17 cellular contexts compared by ENCODE assay signal in the genomic region with DNA sequence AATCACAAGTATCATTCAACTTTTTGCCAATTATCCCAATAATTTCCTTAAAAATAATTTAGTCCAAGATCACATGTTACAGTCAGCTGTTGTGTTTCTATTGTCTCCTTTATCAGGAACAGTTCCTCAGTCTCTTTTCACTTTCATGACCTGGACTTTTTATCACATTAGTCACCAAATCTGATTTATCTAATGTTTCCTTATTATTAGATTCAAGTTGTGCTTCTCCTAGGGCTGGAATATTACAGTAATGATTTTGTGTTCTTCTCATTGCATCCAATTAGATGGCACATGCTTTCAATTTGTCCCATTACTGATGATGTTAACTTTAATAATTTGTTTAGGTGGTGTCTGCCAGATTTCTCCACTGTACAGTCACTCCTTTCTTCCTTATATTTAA.
DNase-seq lines count a peak whose midpoint lies in the region; ATAC-seq, FAIRE-seq and TF ChIP-seq lines count a peak whose summit lies in the region.
"Had no signal": no experiment of that assay in that cellular context is flagged by ENCODE, and none has a peak within 500 bp of the region (broad histone marks: within the 10 kb centered on the region; RNA-seq: fewer than 3 reads in every experiment).

No MANE protein-coding gene starts in this region.

- no peak overlapping the region for H2BK12ac ChIP-seq in H9 (ENCODE audit: insufficient read length, low read depth, low read length)

- no peaks in the 10 kb centered on the region; the same call in 2 of the 3 replicates for H3K9me3 ChIP-seq in A549
- no peaks in the 10 kb centered on the region for H3K9me3 ChIP-seq in PC-3 (ENCODE audit: low read length)
- H3K9me3 ChIP-seq in endothelial cell of umbilical vein (replicated peaks; ENCODE audit: control insufficient read depth, insufficient read depth, low read length) = no peaks in the 10 kb centered on the region
- H3K9me3 ChIP-seq in mucosa of descending colon = no peaks in the 10 kb centered on the region
- H3K9me3 ChIP-seq in H9 (ENCODE audit: control insufficient read depth, low read depth, low read length) = no peaks in the 10 kb centered on the region
- H3K9me3 ChIP-seq: BLaER1 had no signal

- no peak overlapping the region for H3K18ac ChIP-seq in H9 (ENCODE audit: insufficient read length, low read depth, low read length)

- no peak overlapping the region for H3K14ac ChIP-seq in H9 (ENCODE audit: insufficient read depth, low read length)

- no peak overlapping the region for H4K8ac ChIP-seq in H9 (replicated peaks; ENCODE audit: insufficient read length, low read depth, low read length)

- POLR2A ChIA-PET in A549 (lab: Yijun Ruan, JAX) (interaction anchor here (0.8 to 4.9 kb wide), 8 partner anchors 13 to 81 kb away, joined by 3 to 91 read pairs (median 8); partner anchors contain the start of gene DCBLD2), PC-3 (lab: Charles Lee; ENCODE audit: unreplicated experiment) (interaction anchor here (0.7 kb wide), 1 partner anchor 15 kb away, joined by 5 read pairs; no protein-coding TSS in a partner anchor), endothelial cell of umbilical vein (lab: Charles Lee) (no interaction called here)

- no peak overlapping the region for H3K4ac ChIP-seq in H9 (ENCODE audit: low read depth, low read length)

- dilution Hi-C loops in endothelial cell of umbilical vein (cut with MboI; ENCODE audit: extremely low pct_ligation_motif_present, low sequenced_read_pairs) = no loop called here

- no peak overlapping the region for H3K27ac Mint-ChIP-seq in H9
- H3K27ac Mint-ChIP-seq: CD8-positive, alpha-beta T cell had no signal

- no peak overlapping the region for H2BK20ac ChIP-seq in H9 (ENCODE audit: low read depth, low read length, poor library complexity, severe bottlenecking)

- H3T11ph ChIP-seq in H9 (ENCODE audit: low read length) = no peak overlapping the region

- TF ChIP-seq CTCF in A549 (IDR thresholded peaks at IDR 0.05) = no peak
- TF ChIP-seq CTCF in PC-3 (conservative IDR thresholded peaks at IDR 0.05; ENCODE audit: low read depth, low read length) = no peak
- TF ChIP-seq CTCF in endothelial cell of umbilical vein (IDR thresholded peaks at IDR 0.05; ENCODE audit: extremely low read depth in 1 of 2, insufficient read depth in 1 of 2, low read depth in 1 of 2, low read length in 2 of 2) = no peak
- no peak for TF ChIP-seq CTCF in mucosa of descending colon (IDR thresholded peaks at IDR 0.05)
- TF ChIP-seq CTCF in H9 (conservative IDR thresholded peaks at IDR 0.05) = no peak

- H2AK5ac ChIP-seq in H9 (ENCODE audit: insufficient read length, low read length) = no peak overlapping the region

- intact Hi-C loops in PC-3 (cut with micrococcal nuclease) (no loop called here), endothelial cell of umbilical vein (cut with micrococcal nuclease) (no loop called here), mucosa of descending colon (cut with DNase I, micrococcal nuclease) (no loop called here)

- H3K27me3 Mint-ChIP-seq in H9 (ENCODE audit: low read depth) = no peaks in the 10 kb centered on the region

- CTCF ChIA-PET in A549 (lab: Yijun Ruan, JAX) = interaction anchor here (1.1 to 1.4 kb wide), 3 partner anchors 15 to 365 kb away, joined by 3 read pairs; no protein-coding TSS in a partner anchor
- CTCF ChIA-PET in PC-3 (lab: Charles Lee) = no interaction called here
- CTCF ChIA-PET in endothelial cell of umbilical vein (lab: Charles Lee) = interaction anchor here (0.8 to 1.7 kb wide), 2 partner anchors 66 to 78 kb away, joined by 3 to 4 read pairs; partner anchors contain the start of gene DCBLD2

- peaks cover 15% of the 10 kb centered on the region for H3F3A ChIP-seq in PC-3 (ENCODE audit: low read length, unreplicated experiment)

- H3K9ac ChIP-seq in PC-3 (ENCODE audit: low read length) (no peak overlapping the region; the same call in 1 of the 2 replicates), endothelial cell of umbilical vein (replicated peaks; ENCODE audit: extremely low read depth, insufficient read depth, low read length) (peak overlapping the region; percentile 39), H9 (ENCODE audit: extremely low read depth, insufficient read length, low read length) (no peak overlapping the region)
- H3K9ac ChIP-seq: BLaER1 had no signal

- H2BK15ac ChIP-seq in H9 (ENCODE audit: low read depth, low read length) = no peak overlapping the region

- H3K4me3 Mint-ChIP-seq in H9 = no peak overlapping the region
- H3K4me3 Mint-ChIP-seq: CD8-positive, alpha-beta T cell had no signal

- ATAC-seq in A549 = no peak
- no peak for ATAC-seq in PC-3
- no peak for ATAC-seq in mucosa of descending colon
- no peak for ATAC-seq in HG03280 (IDR thresholded peaks at IDR 0.05; ENCODE audit: unreplicated experiment)
- no peak for ATAC-seq in HG03432 (IDR thresholded peaks at IDR 0.05; ENCODE audit: unreplicated experiment)
- ATAC-seq: CD8-positive, alpha-beta T cell had no signal

- H3K4me3 ChIP-seq in A549 = peak overlapping the region; percentile 55
- H3K4me3 ChIP-seq in PC-3 (ENCODE audit: low read length) = no peak overlapping the region
- no peak overlapping the region for H3K4me3 ChIP-seq in endothelial cell of umbilical vein (replicated peaks in 1 of 3; ENCODE audit: insufficient read depth in 1 of 3, low read depth in 1 of 3, low read length in 3 of 3)
- H3K4me3 ChIP-seq in mucosa of descending colon = no peak overlapping the region
- H3K4me3 ChIP-seq: BLaER1 had no signal

- H3K56ac ChIP-seq in H9 (ENCODE audit: insufficient read length, low read depth, low read length) = no peak overlapping the region

- peak overlapping the region; percentile 96 to 97 for H3K27ac ChIP-seq in A549
- peak overlapping the region; percentile 98 for H3K27ac ChIP-seq in PC-3 (ENCODE audit: low read length)
- peak overlapping the region; percentile 69 for H3K27ac ChIP-seq in endothelial cell of umbilical vein (ENCODE audit: insufficient read depth, low read depth, low read length)
- no peak overlapping the region for H3K27ac ChIP-seq in H9 (ENCODE audit: insufficient read length, low read depth, low read length)
- H3K27ac ChIP-seq: BLaER1 had no signal

- no peak overlapping the region for H2AFZ ChIP-seq in PC-3 (ENCODE audit: low read length)
- no peak overlapping the region for H2AFZ ChIP-seq in endothelial cell of umbilical vein (ENCODE audit: low read depth, low read length)
- H2AFZ ChIP-seq in H9 (ENCODE audit: low read length) = no peak overlapping the region

- H3K23ac ChIP-seq in H9 (ENCODE audit: insufficient read length, low read depth, low read length) = no peak overlapping the region

- peaks cover 0 to under 1% (median under 1%) of the 10 kb centered on the region in 3 experiments; a peak in 3 of 7 replicates for H3K36me3 Mint-ChIP-seq in H9 (ENCODE audit: insufficient read depth in 1 of 3, low read depth in 3 of 3)
- H3K36me3 Mint-ChIP-seq: CD8-positive, alpha-beta T cell had no signal

- H3K79me1 ChIP-seq in H9 (ENCODE audit: insufficient read depth, low read depth, low read length, poor library complexity, severe bottlenecking) = no peaks in the 10 kb centered on the region

- H3K79me2 ChIP-seq in PC-3 (ENCODE audit: low read length) (peaks cover 78% of the 10 kb centered on the region), endothelial cell of umbilical vein (ENCODE audit: control insufficient read depth, insufficient read depth, low read length) (no peaks in the 10 kb centered on the region), H9 (ENCODE audit: insufficient read depth, low read length) (no peaks in the 10 kb centered on the region)

- no peak overlapping the region for H4K5ac ChIP-seq in H9 (ENCODE audit: insufficient read length, low read depth, low read length)

- no peaks in the 10 kb centered on the region for H3K27me3 ChIP-seq in PC-3 (ENCODE audit: low read length)
- H3K27me3 ChIP-seq in endothelial cell of umbilical vein (ENCODE audit: control insufficient read depth in 2 of 2, insufficient read depth in 2 of 2, low read length in 2 of 2) = no peaks in the 10 kb centered on the region
- no peaks in the 10 kb centered on the region for H3K27me3 ChIP-seq in H9 (ENCODE audit: insufficient read depth, low read length)
- H3K27me3 ChIP-seq: BLaER1 had no signal

- H2BK5ac ChIP-seq in H9 (ENCODE audit: insufficient read length, low read length) = no peak overlapping the region

- no TSS peak for BruUV-seq in PC-3 (replicated peaks; lab: Mats Ljungman, UMichigan)
- BruUV-seq in endothelial cell of umbilical vein (replicated peaks; lab: Mats Ljungman, UMichigan) = no TSS peak

- DNase-seq in A549 (ENCODE audit: low read depth in 1 of 2, low spot score in 1 of 2) (no peak), PC-3 (no peak), endothelial cell of umbilical vein (ENCODE audit: low read depth, low spot score) (peak; percentile 75), kidney tubule cell (ENCODE audit: low spot score) (peak; percentile 52), mucosa of descending colon (no peak), H9 (no peak)
- DNase-seq: 8988T; CD8-positive, alpha-beta T cell; DMS79; NCI-H1417; NCI-H187 treated with DMSO at 0.1 percent for 48 hours; NK-92 treated with Interleukin-12 subunit alpha and Interleukin-12 subunit beta, amount 100 ng/mL, for 24 hours; RPMI8226 had no signal

- peaks cover 81% of the 10 kb centered on the region for H3K4me1 ChIP-seq in A549
- H3K4me1 ChIP-seq in PC-3 (ENCODE audit: insufficient read depth, low read length) = peaks cover 84% of the 10 kb centered on the region
- peaks cover 65% of the 10 kb centered on the region for H3K4me1 ChIP-seq in endothelial cell of umbilical vein (ENCODE audit: control insufficient read depth, extremely low read depth, insufficient read depth, low read length)
- H3K4me1 ChIP-seq in mucosa of descending colon (ENCODE audit: low read depth) = no peaks in the 10 kb centered on the region
- no peaks in the 10 kb centered on the region; the same call in 1 of the 2 replicates for H3K4me1 ChIP-seq in H9 (ENCODE audit: insufficient read depth, low read length)
- H3K4me1 ChIP-seq: BLaER1 had no signal

- no peaks in the 10 kb centered on the region for H3K9me3 Mint-ChIP-seq in H9
- H3K9me3 Mint-ChIP-seq: CD8-positive, alpha-beta T cell had no signal

- FAIRE-seq in A549 (lab: Jason Lieb, UNC) (peak; percentile 93), endothelial cell of umbilical vein (lab: Jason Lieb, UNC) (peak; percentile 58)
- FAIRE-seq: GM19239 had no signal

- no peak for TF ChIP-seq POLR2A in A549 (IDR thresholded peaks at IDR 0.05; ENCODE audit: low read length)
- TF ChIP-seq POLR2A in endothelial cell of umbilical vein (IDR thresholded peaks at IDR 0.05; ENCODE audit: low read depth, low read length) = no peak

- no peak for TF ChIP-seq EP300 in A549 (IDR thresholded peaks at IDR 0.05)

- H3K9me2 ChIP-seq in PC-3 (replicated peaks; ENCODE audit: low read length) = no peaks in the 10 kb centered on the region

- no peaks in the 10 kb centered on the region for H3K4me1 Mint-ChIP-seq in H9

- H3K9me1 ChIP-seq in endothelial cell of umbilical vein (replicated peaks; ENCODE audit: control insufficient read depth, extremely low read depth, insufficient read depth, low read length) = no peaks in the 10 kb centered on the region

- TF ChIP-seq RAD21 in A549 (conservative IDR thresholded peaks at IDR 0.05 in 1 of 2, IDR thresholded peaks at IDR 0.05 in 1 of 2) = no peak

- no peaks in the 10 kb centered on the region for H3K23me2 ChIP-seq in H9 (ENCODE audit: insufficient read length, low read depth, low read length, poor library complexity, severe bottlenecking)

- H3K4me2 ChIP-seq in A549 (peak overlapping the region; percentile 78), PC-3 (ENCODE audit: low read length) (peak overlapping the region; percentile 14), endothelial cell of umbilical vein (ENCODE audit: insufficient read depth, low read length) (peak overlapping the region; percentile 20), H9 (ENCODE audit: insufficient read depth, insufficient read length, low read length) (no peak overlapping the region)
- H3K4me2 ChIP-seq: BLaER1 had no signal

- no peak overlapping the region for H4K91ac ChIP-seq in H9 (ENCODE audit: insufficient read length, low read depth, low read length)

- 0 out of 2 replicates have a peak, but pooled peaks cover 3% of the 10 kb centered on the region for H3K36me3 ChIP-seq in PC-3 (ENCODE audit: low read depth, low read length)
- no peaks in the 10 kb centered on the region for H3K36me3 ChIP-seq in endothelial cell of umbilical vein (ENCODE audit: control insufficient read depth in 2 of 2, extremely low read depth in 1 of 2, insufficient read depth in 2 of 2, low read length in 2 of 2)
- no peaks in the 10 kb centered on the region for H3K36me3 ChIP-seq in mucosa of descending colon (ENCODE audit: low read depth)
- H3K36me3 ChIP-seq: BLaER1 had no signal

- no peaks in the 10 kb centered on the region for H4K20me1 ChIP-seq in PC-3 (ENCODE audit: low read length)
- H4K20me1 ChIP-seq in endothelial cell of umbilical vein (replicated peaks; ENCODE audit: control insufficient read depth, extremely low read depth, insufficient read depth, low read length) = no peaks in the 10 kb centered on the region
- H4K20me1 ChIP-seq in H9 (ENCODE audit: control insufficient read depth, insufficient read depth, insufficient read length) = no peaks in the 10 kb centered on the region
- H4K20me1 ChIP-seq: BLaER1 had no signal

- no peak overlapping the region for H2BK120ac ChIP-seq in H9 (ENCODE audit: low read depth, low read length, poor library complexity, severe bottlenecking)

Comparison
In these comparisons a context has a peak if more than half of its experiments do, and no peak if none do; other contexts are left out.
1. DNase-seq: peak in endothelial cell of umbilical vein (single experiment) and kidney tubule cell (single experiment); none in A549 (0 of 2), PC-3 (single experiment), mucosa of descending colon (0 of 3) and H9 (single experiment).